Comparison of ENCODE assay signal across 8 cellular contexts in genomic region chr18:21111351-21112139, GRCh38. TPM values are rescaled to one million over a fixed set of nuclear protein-coding genes. Genes with fewer than 3 reads are reported as not detected.
DNase-seq lines count a peak whose midpoint lies in the region; ATAC-seq and TF ChIP-seq lines count a peak whose summit lies in the region.

Gene ROCK1, minus strand, starts transcription at chr18:21111813. Its CDS starts 903 bp downstream, at chr18:21110910.

- H3K9me2 ChIP-seq in hepatocyte (replicated peaks; ENCODE audit: insufficient read depth): no peaks in the 10 kb centered on the region

- H2AFZ ChIP-seq in hepatocyte: peak within 1 kb of the TSS; percentile 88

- H3K9me3 ChIP-seq in hepatocyte (ENCODE audit: low read depth): no peaks in the 10 kb centered on the region
- no peaks in the 10 kb centered on the region for H3K9me3 ChIP-seq in aorta (ENCODE audit: control insufficient read depth, low read length)

- no peaks in the 10 kb centered on the region for H3K27me3 ChIP-seq in hepatocyte
- no peaks in the 10 kb centered on the region for H3K27me3 ChIP-seq in aorta (ENCODE audit: control insufficient read depth in 1 of 2, insufficient read depth in 2 of 2, low read length in 1 of 2)

- H3K4me2 ChIP-seq in hepatocyte: peak within 1 kb of the TSS; percentile 90

- no peak for TF ChIP-seq CTCF in hepatocyte (IDR thresholded peaks at IDR 0.05; ENCODE audit: poor library complexity)

- H3K4me1 ChIP-seq in hepatocyte (ENCODE audit: insufficient read depth) (peaks cover 15% of the 10 kb centered on the region), aorta (ENCODE audit: control insufficient read depth in 1 of 2, insufficient read depth in 2 of 2, low read length in 2 of 2) (peaks cover 4 to 6% of the 10 kb centered on the region in 2 donors)

- H4K20me1 ChIP-seq in hepatocyte (ENCODE audit: insufficient read depth, poor library complexity, severe bottlenecking): peaks cover 42% of the 10 kb centered on the region

- no peaks in the 10 kb centered on the region for H3K36me3 ChIP-seq in hepatocyte (replicated peaks; ENCODE audit: insufficient read depth, low read depth)
- no peaks in the 10 kb centered on the region for H3K36me3 ChIP-seq in aorta (ENCODE audit: control insufficient read depth in 1 of 2, insufficient read depth in 2 of 2, low read length in 1 of 2)

- peaks cover 48% of the 10 kb centered on the region for H3K79me2 ChIP-seq in hepatocyte

- peak; percentile 91 for ATAC-seq in GM18519 (IDR thresholded peaks at IDR 0.05; ENCODE audit: low FRiP score, unreplicated experiment)
- peak; percentile 94 for ATAC-seq in HG03045 (IDR thresholded peaks at IDR 0.05; ENCODE audit: unreplicated experiment)
- ATAC-seq in aorta (ENCODE audit: low FRiP score): peak; percentile 98

- peak within 1 kb of the TSS; percentile 98 for H3K27ac ChIP-seq in hepatocyte
- H3K27ac ChIP-seq in aorta (ENCODE audit: low read depth in 1 of 2, low read length in 2 of 2): peak within 1 kb of the TSS; percentile 86 to 98

- whole genome bisulfite sequencing in hepatocyte (ENCODE audit: low lambda C conversion rate, missing lambda C conversion rate): under 1% methylated on average over 45 of the region's 80 CpGs
- 0 to 1% methylated on average over 65 to 80 of the region's 80 CpGs for WGBS in aorta, 2 donors

- intact Hi-C loops in aorta (cut with DNase I): loop anchor here in 1 of 2 donors (10.0 kb wide), 4 partner anchors 63 to 137 kb away; no protein-coding TSS in a partner anchor

- H3K4me3 ChIP-seq in hepatocyte (peak within 1 kb of the TSS; percentile 79), aorta (ENCODE audit: low read length in 2 of 2) (peak within 1 kb of the TSS; percentile 90 to 99)

- DNase-seq in NCI-H2081 treated with DMSO at 0.1 percent for 48 hours (lab: John Stamatoyannopoulos, UW): peak; percentile 79
- DNase-seq in T1000 (lab: John Stamatoyannopoulos, UW): peak; percentile 98
- peak; percentile 99 for DNase-seq in astrocyte of the hippocampus (ENCODE audit: low read depth, low spot score)
- DNase-seq in hepatocyte (ENCODE audit: low spot score): peak; percentile 99
- DNase-seq in renal cortical epithelial cell (ENCODE audit: low read depth): peak; percentile 89
- peak; percentile 100 for DNase-seq in aorta

RNA-seq across cellular contexts. Expression of gene ROCK1, which starts in this region (rescaled TPM):
- total RNA-seq in hepatocyte (41.7 and 42.1 TPM in 2 replicates), renal cortical epithelial cell (19.8 and 53.8 TPM in 2 replicates), aorta (100 to 1,000 TPM in 1 of 2 donors, 10 to 100 TPM in 1; 98.9 to 147 TPM)
- polyA plus RNA-seq in hepatocyte (22.5 and 29.9 TPM in 2 replicates), aorta (10 to 100 TPM; 32.6 to 42.0 TPM)

Comparison
In these comparisons a context has a peak if more than half of its experiments do, and no peak if none do; other contexts are left out.
1. Peak in every context shown above with its lines: DNase-seq, ATAC-seq, H3K4me3 ChIP-seq and H3K27ac ChIP-seq.